ENCODE assay signal across 9 cellular contexts in genomic region chr2:161136696-161137324, GRCh38. TPM values are rescaled to one million over a fixed set of nuclear protein-coding genes. Genes with fewer than 3 reads are reported as not detected.
DNase-seq lines count a peak whose midpoint lies in the region; ATAC-seq and TF ChIP-seq lines count a peak whose summit lies in the region.
"Had no signal": no experiment of that assay in that cellular context is flagged by ENCODE, and none has a peak within 500 bp of the region (broad histone marks: within the 10 kb centered on the region; RNA-seq: fewer than 3 reads in every experiment).

No MANE protein-coding gene starts in this region.

- TF ChIP-seq CTCF in OCI-LY1 (IDR thresholded peaks at IDR 0.05; ENCODE audit: low read length) (no peak), colonic mucosa (IDR thresholded peaks at IDR 0.05) (no peak)

- intact Hi-C loops in activated CD4-positive, alpha-beta T cell treated with anti-CD3 and anti-CD28 coated beads, Interleukin-2, amount 10 ng/mL, durations not matched to agents 24 days and 14 days (cut with micrococcal nuclease), result loop anchor here (1.0 to 10.0 kb wide), 7 partner anchors 14 to 938 kb away; partner anchors contain the start of genes DPP4, RBMS1 and TANK
- intact Hi-C loops in colonic mucosa (cut with DNase I), result no loop called here

- H3K4me3 ChIP-seq in OCI-LY1 (ENCODE audit: low read depth, low read length, poor library complexity, severe bottlenecking) (peak overlapping the region; percentile 61), colonic mucosa (peak overlapping the region; percentile 8)
- H3K4me3 ChIP-seq: BLaER1 had no signal

- H3K9me2 ChIP-seq in OCI-LY1 (ENCODE audit: low read depth, low read length), result no peaks in the 10 kb centered on the region

- no peaks in the 10 kb centered on the region for H3F3A ChIP-seq in OCI-LY1 (ENCODE audit: insufficient read depth, low read length)

- H3K36me3 Mint-ChIP-seq in activated CD4-positive, alpha-beta T cell treated with anti-CD3 and anti-CD28 coated beads, Interleukin-2, amount 10 ng/mL, durations not matched to agents 24 days and 14 days (ENCODE audit: low read depth), result peaks cover 19% of the 10 kb centered on the region
- peaks cover 0 to 7% of the 10 kb centered on the region in 2 donors for H3K36me3 Mint-ChIP-seq in naive B cell

- H3K79me2 ChIP-seq in OCI-LY1 (ENCODE audit: insufficient read depth, low read length), result peaks cover 46% of the 10 kb centered on the region

- peak overlapping the region; percentile 78 for H3K27ac ChIP-seq in OCI-LY1 (ENCODE audit: low read depth, low read length, poor library complexity, severe bottlenecking)
- H3K27ac ChIP-seq in colonic mucosa, result peak overlapping the region; percentile 69
- H3K27ac ChIP-seq: BLaER1 had no signal

- H3K27me3 ChIP-seq in OCI-LY1 (ENCODE audit: insufficient read depth, low read length) (no peaks in the 10 kb centered on the region), colonic mucosa (no peaks in the 10 kb centered on the region)
- H3K27me3 ChIP-seq: BLaER1 had no signal

- H3K27me3 Mint-ChIP-seq in activated CD4-positive, alpha-beta T cell treated with anti-CD3 and anti-CD28 coated beads, Interleukin-2, amount 10 ng/mL, durations not matched to agents 24 days and 14 days, result no peaks in the 10 kb centered on the region
- H3K27me3 Mint-ChIP-seq in naive B cell, result no peaks in the 10 kb centered on the region

- H4K20me1 ChIP-seq in OCI-LY1 (ENCODE audit: insufficient read depth, low read length), result no peaks in the 10 kb centered on the region
- H4K20me1 ChIP-seq: BLaER1 had no signal

- peaks cover 39% of the 10 kb centered on the region for H3K4me1 Mint-ChIP-seq in activated CD4-positive, alpha-beta T cell treated with anti-CD3 and anti-CD28 coated beads, Interleukin-2, amount 10 ng/mL, durations not matched to agents 24 days and 14 days
- peaks cover 39 to 52% (median 41%) of the 10 kb centered on the region in 3 donors for H3K4me1 Mint-ChIP-seq in naive B cell

- H3K4me1 ChIP-seq in OCI-LY1 (ENCODE audit: insufficient read depth, low read length, severe bottlenecking) (peaks cover 50% of the 10 kb centered on the region), colonic mucosa (peaks cover 9% of the 10 kb centered on the region)
- H3K4me1 ChIP-seq: BLaER1 had no signal

- ATAC-seq in HG02588 (IDR thresholded peaks at IDR 0.05; ENCODE audit: unreplicated experiment) (peak; percentile 83), naive B cell (ENCODE audit: low read depth in 2 of 2) (peak; percentile 90)

- H3K4me3 Mint-ChIP-seq in activated CD4-positive, alpha-beta T cell treated with anti-CD3 and anti-CD28 coated beads, Interleukin-2, amount 10 ng/mL, durations not matched to agents 24 days and 14 days, result peak overlapping the region; percentile 89
- peak overlapping the region; percentile 91 to 97 (median 94) for H3K4me3 Mint-ChIP-seq in naive B cell

- H3K27ac Mint-ChIP-seq in activated CD4-positive, alpha-beta T cell treated with anti-CD3 and anti-CD28 coated beads, Interleukin-2, amount 10 ng/mL, durations not matched to agents 24 days and 14 days, result peak overlapping the region; percentile 96
- H3K27ac Mint-ChIP-seq in naive B cell, result peak overlapping the region; percentile 96 to 99 (median 98)

- 0 out of 2 replicates have a peak, but pooled peaks cover 3% of the 10 kb centered on the region for H3K36me3 ChIP-seq in OCI-LY1 (ENCODE audit: insufficient read depth, low read length)
- no peaks in the 10 kb centered on the region for H3K36me3 ChIP-seq in colonic mucosa
- H3K36me3 ChIP-seq: BLaER1 had no signal

- DNase-seq in activated CD4-positive, alpha-beta T cell treated with anti-CD3 and anti-CD28 coated beads, Interleukin-2, amount 10 ng/mL, durations not matched to agents 24 days and 14 days, result peak; percentile 88
- DNase-seq in activated CD4-positive, alpha-beta T cell treated with anti-CD3 and anti-CD28 coated beads for 48 hours, result no peak
- DNase-seq in colonic mucosa (no peak), naive B cell (peak; percentile 82), cerebellar nuclear complex (lab: John Stamatoyannopoulos, UW) (no peak), NCI-H1436 (lab: John Stamatoyannopoulos, UW) (no peak)

- no peaks in the 10 kb centered on the region for H3K9me3 ChIP-seq in OCI-LY1 (ENCODE audit: low read length)
- no peaks in the 10 kb centered on the region for H3K9me3 ChIP-seq in colonic mucosa
- H3K9me3 ChIP-seq: BLaER1 had no signal

- peak overlapping the region; percentile 7; the same call in 1 of the 2 replicates for H2AFZ ChIP-seq in OCI-LY1 (ENCODE audit: low read length)

- H3K9ac ChIP-seq in OCI-LY1 (ENCODE audit: low read length) (peak overlapping the region; percentile 54), colonic mucosa (ENCODE audit: low read depth in 2 of 2, low read length in 2 of 2) (no peak overlapping the region)
- H3K9ac ChIP-seq: BLaER1 had no signal

- peak overlapping the region; percentile 65 for H3K4me2 ChIP-seq in OCI-LY1 (ENCODE audit: low read length)
- H3K4me2 ChIP-seq: BLaER1 had no signal

- peaks cover 8% of the 10 kb centered on the region for H3K9me3 Mint-ChIP-seq in activated CD4-positive, alpha-beta T cell treated with anti-CD3 and anti-CD28 coated beads, Interleukin-2, amount 10 ng/mL, durations not matched to agents 24 days and 14 days
- peaks cover 0 to 4% (median 0%) of the 10 kb centered on the region in 7 donors for H3K9me3 Mint-ChIP-seq in naive B cell

RNA-seq across cellular contexts. Expression of gene TANK, which starts 23.4 kb away (rescaled TPM):
- 91.2 and 97.2 TPM in 2 replicates for total RNA-seq in activated CD4-positive, alpha-beta T cell treated with anti-CD3 and anti-CD28 coated beads, Interleukin-2, amount 10 ng/mL, durations not matched to agents 24 days and 14 days
- 10 to 100 TPM; 47.4 to 60.7 TPM for total RNA-seq in colonic mucosa
- polyA plus RNA-seq in naive B cell (ENCODE audit: low read depth in 6 of 6), result 100 to 1,000 TPM; 132 to 167 (median 136) TPM

Comparison
In these comparisons a context has a peak if more than half of its experiments do, and no peak if none do; other contexts are left out.
1. DNase-seq: peak in activated CD4-positive, alpha-beta T cell treated with anti-CD3 and anti-CD28 coated beads, Interleukin-2, amount 10 ng/mL, durations not matched to agents 24 days and 14 days (single experiment) and naive B cell (single experiment); none in activated CD4-positive, alpha-beta T cell treated with anti-CD3 and anti-CD28 coated beads for 48 hours (single experiment), colonic mucosa (single experiment), cerebellar nuclear complex (0 of 2) and NCI-H1436 (single experiment).